ENCODE assay signal across 23 cellular contexts in genomic region chr14:70730393-70730792, GRCh38.
"Had no signal": no experiment of that assay in that cellular context is flagged by ENCODE, and none has a peak within 500 bp of the region (broad histone marks: within the 10 kb centered on the region; RNA-seq: fewer than 3 reads in every experiment).

No MANE protein-coding gene starts in this region.

- H3K4me1 Mint-ChIP-seq: endodermal cell had no signal

- FAIRE-seq: endometrium, frontal cortex, islet of Langerhans had no signal

- H3K9me3 ChIP-seq: colonic mucosa, esophagus muscularis mucosa, gastroesophageal sphincter, heart right ventricle, left lung, lower lobe of right lung, mucosa of descending colon had no signal

- H3K4me1 ChIP-seq: colonic mucosa, gastroesophageal sphincter, left lung, lower lobe of right lung had no signal

- H3K27ac Mint-ChIP-seq: dendritic cell treated with granulocyte-macrophage colony-stimulating factor and Interleukin-4, amounts not matched to agents 40 ng/mL and 50 ng/mL, for 4 days; effector memory CD8-positive, alpha-beta T cell; endodermal cell; mesothelial cell of epicardium had no signal

- H3K27me3 Mint-ChIP-seq: dendritic cell treated with granulocyte-macrophage colony-stimulating factor and Interleukin-4, amounts not matched to agents 40 ng/mL and 50 ng/mL, for 4 days; effector memory CD8-positive, alpha-beta T cell; naive B cell had no signal

- H3K4me3 ChIP-seq: colonic mucosa, esophagus muscularis mucosa, gastroesophageal sphincter, heart right ventricle, left lung, lower lobe of right lung, mucosa of descending colon had no signal

- H3K27me3 ChIP-seq: colonic mucosa, esophagus muscularis mucosa, foreskin keratinocyte, gastroesophageal sphincter, heart right ventricle, left lung had no signal

- H3K9me3 Mint-ChIP-seq: dendritic cell treated with granulocyte-macrophage colony-stimulating factor and Interleukin-4, amounts not matched to agents 40 ng/mL and 50 ng/mL, for 4 days; effector memory CD8-positive, alpha-beta T cell; mesothelial cell of epicardium; naive B cell had no signal

- ATAC-seq: effector memory CD8-positive, alpha-beta T cell; foreskin keratinocyte; gastroesophageal sphincter; heart right ventricle; left cardiac atrium; left lung; left ventricle myocardium superior; lower lobe of right lung; mucosa of descending colon had no signal

- DNase-seq: colonic mucosa; cortex of kidney; effector CD8-positive, alpha-beta T cell; effector memory CD8-positive, alpha-beta T cell; endodermal cell; foreskin keratinocyte; head of caudate nucleus; heart right ventricle; hippocampal formation; left cardiac atrium; left ventricle myocardium superior; lower lobe of right lung; mesenchymal stem cell; mucosa of descending colon; naive B cell had no signal

- H3K4me3 Mint-ChIP-seq: dendritic cell treated with granulocyte-macrophage colony-stimulating factor and Interleukin-4, amounts not matched to agents 40 ng/mL and 50 ng/mL, for 4 days; effector memory CD8-positive, alpha-beta T cell; endodermal cell; mesothelial cell of epicardium; naive B cell had no signal

- H3K36me3 ChIP-seq: colonic mucosa, heart right ventricle had no signal

- H3K27ac ChIP-seq: colonic mucosa, esophagus muscularis mucosa, gastroesophageal sphincter, heart right ventricle, left lung, lower lobe of right lung had no signal
